Comparison of ENCODE assay signal across 9 cellular contexts in genomic region chr3:147191795-147192385, GRCh38.
DNase-seq lines count a peak whose midpoint lies in the region; ATAC-seq, FAIRE-seq and TF ChIP-seq lines count a peak whose summit lies in the region.
"Had no signal": no experiment of that assay in that cellular context is flagged by ENCODE, and none has a peak within 500 bp of the region (broad histone marks: within the 10 kb centered on the region; RNA-seq: fewer than 3 reads in every experiment).

No MANE protein-coding gene starts in this region.

- no peaks in the 10 kb centered on the region for H4K20me1 ChIP-seq in HepG2 (ENCODE audit: insufficient read depth, low read length)

- FAIRE-seq in HepG2 (lab: Jason Lieb, UNC) = peak; percentile 30
- FAIRE-seq: G401.6 had no signal

- in situ Hi-C loops in astrocyte of the cerebellum (cut with HindIII; ENCODE audit: low sequenced_read_pairs) = no loop called here
- in situ Hi-C loops in HepG2 (cut with HindIII; ENCODE audit: extremely low pct_ligation_motif_present, low pct_unique_long_range_greater_than_20kb) = no loop called here

- H3K4me3 ChIP-seq in astrocyte of the cerebellum (ENCODE audit: low read depth, low read length) = no peak overlapping the region
- no peak overlapping the region for H3K4me3 ChIP-seq in HepG2 (replicated peaks in 1 of 3; ENCODE audit: insufficient read depth in 1 of 3, low read depth in 2 of 3, low read length in 3 of 3)

- no peaks in the 10 kb centered on the region for H3K27me3 ChIP-seq in HepG2 (ENCODE audit: control insufficient read depth in 1 of 2, insufficient read depth in 2 of 2, low read length in 2 of 2)

- H2AFZ ChIP-seq in HepG2 (ENCODE audit: low read length) = peak overlapping the region; percentile 2

- TF ChIP-seq POLR2A in HepG2 (IDR thresholded peaks at IDR 0.05; ENCODE audit: insufficient read depth in 1 of 2, low read depth in 2 of 2, low read length in 2 of 2) = no peak

- CTCF ChIA-PET in HEK293T (lab: Yijun Ruan, JAX) = interaction anchor here (0.6 to 1.1 kb wide), 3 partner anchors 26 to 1695 kb away, joined by 3 to 4 read pairs (median 3); no protein-coding TSS in a partner anchor
- CTCF ChIA-PET in HepG2 (lab: Yijun Ruan, JAX; ENCODE audit: low intra/inter-chr PET ratio, low total read pairs) = interaction anchor here (1.1 to 3.9 kb wide), 2 partner anchors 69 to 71 kb away, joined by 5 to 32 read pairs; no protein-coding TSS in a partner anchor

- WGBS in HepG2 (ENCODE audit: low lambda C conversion rate) = 23% methylated on average over 2 of the region's 2 CpGs

- H3K4me1 ChIP-seq in HepG2 (ENCODE audit: insufficient read depth, low read length) = peaks cover 18% of the 10 kb centered on the region

- no peaks in the 10 kb centered on the region for H3K9me3 ChIP-seq in HepG2 (ENCODE audit: low read length)

- peak; percentile 80 for TF ChIP-seq RAD21 in HepG2 (CRISPR knock-in tag; IDR thresholded peaks at IDR 0.05)

- H3K9ac ChIP-seq in HepG2 (ENCODE audit: insufficient read depth, low read depth, low read length) = no peak overlapping the region

- no peak overlapping the region for H3K4me3 Mint-ChIP-seq in stimulated activated effector memory CD8-positive, alpha-beta T cell treated with anti-CD3 and anti-CD28 coated beads, Interleukin-12 subunit alpha, Interleukin-12 subunit beta, amount 100 ng/mL, for 72 hours

- no peaks in the 10 kb centered on the region for H3K79me2 ChIP-seq in HepG2 (ENCODE audit: insufficient read depth, low read length)

- ATAC-seq in HepG2 = peak; percentile 83
- ATAC-seq in stimulated activated effector memory CD8-positive, alpha-beta T cell treated with anti-CD3 and anti-CD28 coated beads, Interleukin-12 subunit alpha, Interleukin-12 subunit beta, amount 100 ng/mL, for 72 hours = no peak

- H3K27ac Mint-ChIP-seq in stimulated activated effector memory CD8-positive, alpha-beta T cell treated with anti-CD3 and anti-CD28 coated beads, Interleukin-12 subunit alpha, Interleukin-12 subunit beta, amount 100 ng/mL, for 72 hours = no peak overlapping the region

- H3K36me3 ChIP-seq in HepG2 (replicated peaks in 1 of 2; ENCODE audit: control insufficient read depth in 1 of 2, insufficient read depth in 2 of 2, low read length in 2 of 2) = no peaks in the 10 kb centered on the region

- POLR2A ChIA-PET in HEK293T (lab: Yijun Ruan, JAX) = no interaction called here
- POLR2A ChIA-PET in HepG2 (lab: Yijun Ruan, JAX) = no interaction called here

- peaks cover 13% of the 10 kb centered on the region for H3K9me3 Mint-ChIP-seq in stimulated activated effector memory CD8-positive, alpha-beta T cell treated with anti-CD3 and anti-CD28 coated beads, Interleukin-12 subunit alpha, Interleukin-12 subunit beta, amount 100 ng/mL, for 72 hours

- TF ChIP-seq EP300 in HepG2 (IDR thresholded peaks at IDR 0.05; ENCODE audit: low read depth in 2 of 2, low read length in 2 of 2) (no peak), HepG2 (CRISPR knock-in tag; IDR thresholded peaks at IDR 0.05; ENCODE audit: borderline replicate concordance) (no peak)

- no TSS peak for BruUV-seq in HepG2 (replicated peaks; lab: Mats Ljungman, UMichigan)

- intact Hi-C loops in HepG2 (cut with micrococcal nuclease; ENCODE audit: unreplicated experiment) = loop anchor here (1.0 to 5.0 kb wide), 3 partner anchors 72 to 551 kb away; no protein-coding TSS in a partner anchor

- no peaks in the 10 kb centered on the region for H3K4me1 Mint-ChIP-seq in stimulated activated effector memory CD8-positive, alpha-beta T cell treated with anti-CD3 and anti-CD28 coated beads, Interleukin-12 subunit alpha, Interleukin-12 subunit beta, amount 100 ng/mL, for 72 hours

- DNase-seq in NCI-H345 (lab: John Stamatoyannopoulos, UW) (peak; percentile 21), NCI-H345 treated with DMSO at 0.1 percent for 48 hours (lab: John Stamatoyannopoulos, UW; ENCODE audit: unreplicated experiment) (no peak), HEK293T (ENCODE audit: extremely low spot score) (peak; percentile 22), NCI-H2171 (lab: John Stamatoyannopoulos, UW) (peak; percentile 21), astrocyte of the cerebellum (ENCODE audit: low read depth) (peak; percentile 68), HepG2 (ENCODE audit: low spot score) (peak; percentile 64)
- DNase-seq in stimulated activated effector memory CD8-positive, alpha-beta T cell treated with anti-CD3 and anti-CD28 coated beads, Interleukin-12 subunit alpha, Interleukin-12 subunit beta, amount 100 ng/mL, for 72 hours (ENCODE audit: low spot score in 2 of 2) = no peak
- no peak for DNase-seq in activated T-cell treated with anti-CD3 and anti-CD28 coated beads, Interleukin-2, amount 50 U/mL, for 1 hour

- TF ChIP-seq CTCF in astrocyte of the cerebellum (IDR thresholded peaks at IDR 0.05; ENCODE audit: low read depth, low read length, missing control alignments) = peak; percentile 79
- peak; percentile 83 for TF ChIP-seq CTCF in HepG2 (CRISPR knock-in tag; IDR thresholded peaks at IDR 0.05)

- H3K36me3 Mint-ChIP-seq in stimulated activated effector memory CD8-positive, alpha-beta T cell treated with anti-CD3 and anti-CD28 coated beads, Interleukin-12 subunit alpha, Interleukin-12 subunit beta, amount 100 ng/mL, for 72 hours = no peaks in the 10 kb centered on the region

- no peak overlapping the region for H3K4me2 ChIP-seq in HepG2 (ENCODE audit: low read depth, low read length)

- no peak overlapping the region for H3K27ac ChIP-seq in HepG2 (ENCODE audit: extremely low read length, insufficient read depth, low read length)

TF ChIP-seq in HEK293T, 16 proteins besides CTCF, POLR2A, EP300 and RAD21:
- TF ChIP-seq CTBP1 (IDR thresholded peaks at IDR 0.05; ENCODE audit: borderline replicate concordance) (no peak), PKNOX1 (IDR thresholded peaks at IDR 0.05) (no peak), SUZ12 (IDR thresholded peaks at IDR 0.05) (no peak), FOXK2 (IDR thresholded peaks at IDR 0.05) (no peak), ELF4 (IDR thresholded peaks at IDR 0.05) (no peak), BHLHE40 (IDR thresholded peaks at IDR 0.05; ENCODE audit: borderline replicate concordance) (no peak), FOXM1 (IDR thresholded peaks at IDR 0.05; ENCODE audit: borderline replicate concordance) (no peak), ARNT (IDR thresholded peaks at IDR 0.05) (no peak), L3MBTL2 (conservative IDR thresholded peaks at IDR 0.05) (no peak), LEF1 (IDR thresholded peaks at IDR 0.05; ENCODE audit: borderline replicate concordance) (no peak), TARDBP (IDR thresholded peaks at IDR 0.05) (no peak), NFRKB (IDR thresholded peaks at IDR 0.05) (no peak), FOXA1 (IDR thresholded peaks at IDR 0.05) (no peak), ZNF384 (IDR thresholded peaks at IDR 0.05) (no peak), HDGF (IDR thresholded peaks at IDR 0.05; ENCODE audit: borderline replicate concordance) (no peak), SP1 (IDR thresholded peaks at IDR 0.05) (no peak)

TF ChIP-seq in HepG2, 621 proteins besides CTCF, POLR2A, EP300 and RAD21 (continues in another document):
- no peak for TF ChIP-seq GRHL1 (CRISPR knock-in tag; conservative IDR thresholded peaks at IDR 0.05)
- no peak for TF ChIP-seq ZFP36 (IDR thresholded peaks at IDR 0.05; ENCODE audit: borderline replicate concordance, low read depth, low read length, partially characterized antibody)
- TF ChIP-seq ASH2L (IDR thresholded peaks at IDR 0.05; ENCODE audit: insufficient read length, low read depth, low read length) = no peak
- no peak for TF ChIP-seq SYNCRIP (IDR thresholded peaks at IDR 0.05; ENCODE audit: insufficient read depth, low read depth, low read length)
- no peak for TF ChIP-seq ZNF124 (CRISPR knock-in tag; IDR thresholded peaks at IDR 0.05)
- TF ChIP-seq ARID3A (IDR thresholded peaks at IDR 0.05; ENCODE audit: low read depth, low read length) = peak; percentile 49; the same call in 1 of the 2 replicates
- peak; percentile 95 for TF ChIP-seq SMC3 (IDR thresholded peaks at IDR 0.05; ENCODE audit: low read length)
- no peak for TF ChIP-seq NR1H2 (CRISPR knock-in tag; IDR thresholded peaks at IDR 0.05; ENCODE audit: borderline replicate concordance, low read depth)
- no peak for TF ChIP-seq ZBTB25 (CRISPR knock-in tag; IDR thresholded peaks at IDR 0.05)
- 0 out of 2 replicates have a peak, but pooled peaks have one; percentile 20 for TF ChIP-seq ZMYM4 (CRISPR knock-in tag; IDR thresholded peaks at IDR 0.05)

Comparison
In these comparisons a context has a peak if more than half of its experiments do, and no peak if none do; other contexts are left out.
1. DNase-seq: peak in NCI-H345 (single experiment), HEK293T (single experiment), NCI-H2171 (single experiment), astrocyte of the cerebellum (single experiment) and HepG2 (single experiment); none in NCI-H345 treated with DMSO at 0.1 percent for 48 hours (single experiment), stimulated activated effector memory CD8-positive, alpha-beta T cell treated with anti-CD3 and anti-CD28 coated beads, Interleukin-12 subunit alpha, Interleukin-12 subunit beta, amount 100 ng/mL, for 72 hours (0 of 2) and activated T-cell treated with anti-CD3 and anti-CD28 coated beads, Interleukin-2, amount 50 U/mL, for 1 hour (single experiment).